Comparison of ENCODE assay signal across 16 cellular contexts in genomic region chr2:137925599-137925998, GRCh38. TPM values are rescaled to one million over a fixed set of nuclear protein-coding genes. Genes with fewer than 3 reads are reported as not detected.
DNase-seq lines count a peak whose midpoint lies in the region; ATAC-seq, FAIRE-seq and TF ChIP-seq lines count a peak whose summit lies in the region.
"Had no signal": no experiment of that assay in that cellular context is flagged by ENCODE, and none has a peak within 500 bp of the region (broad histone marks: within the 10 kb centered on the region; RNA-seq: fewer than 3 reads in every experiment).

No MANE protein-coding gene starts in this region.

- FAIRE-seq in astrocyte (lab: Jason Lieb, UNC) (no peak), HepG2 (lab: Jason Lieb, UNC) (no peak), GM12892 (lab: Jason Lieb, UNC) (no peak)
- FAIRE-seq: A204.1, D721Med, H1 had no signal

- TF ChIP-seq EP300 in HepG2 (IDR thresholded peaks at IDR 0.05; ENCODE audit: low read depth in 2 of 2, low read length in 2 of 2) (no peak), HepG2 (CRISPR knock-in tag; IDR thresholded peaks at IDR 0.05; ENCODE audit: borderline replicate concordance) (no peak)

- no peaks in the 10 kb centered on the region for H3K27me3 ChIP-seq in astrocyte (ENCODE audit: insufficient read depth, low read length)
- no peaks in the 10 kb centered on the region for H3K27me3 ChIP-seq in HepG2 (ENCODE audit: control insufficient read depth in 1 of 2, insufficient read depth in 2 of 2, low read length in 2 of 2)

- no TSS peak for BruUV-seq in HepG2 (replicated peaks; lab: Mats Ljungman, UMichigan)

- no peak for TF ChIP-seq POLR2A in HepG2 (IDR thresholded peaks at IDR 0.05; ENCODE audit: insufficient read depth in 1 of 2, low read depth in 2 of 2, low read length in 2 of 2)
- no peak for TF ChIP-seq POLR2A in GM12892 (IDR thresholded peaks at IDR 0.05; ENCODE audit: low read depth, low read length)

- H3K36me3 Mint-ChIP-seq in astrocyte (ENCODE audit: low read depth, unreplicated experiment) = no peaks in the 10 kb centered on the region
- H3K36me3 Mint-ChIP-seq in activated CD4-positive, alpha-beta T cell treated with anti-CD3 and anti-CD28 coated beads, Interleukin-2, amount 10 ng/mL, durations not matched to agents 7 days and 5 days (ENCODE audit: low read depth) = no peaks in the 10 kb centered on the region

- TF ChIP-seq CTCF in astrocyte (IDR thresholded peaks at IDR 0.05; ENCODE audit: insufficient read depth, low read depth, low read length) = no peak
- no peak for TF ChIP-seq CTCF in HepG2 (CRISPR knock-in tag; IDR thresholded peaks at IDR 0.05)

- no peak overlapping the region for H3K4me3 Mint-ChIP-seq in astrocyte (ENCODE audit: unreplicated experiment)
- H3K4me3 Mint-ChIP-seq in activated CD4-positive, alpha-beta T cell treated with anti-CD3 and anti-CD28 coated beads, Interleukin-2, amount 10 ng/mL, durations not matched to agents 7 days and 5 days = no peak overlapping the region
- H3K4me3 Mint-ChIP-seq: CD4-positive, alpha-beta T cell; H9 had no signal

- H3K9me3 ChIP-seq in astrocyte (ENCODE audit: insufficient read depth, low read depth, low read length) (no peaks in the 10 kb centered on the region), HepG2 (ENCODE audit: low read length) (no peaks in the 10 kb centered on the region)
- H3K9me3 ChIP-seq: Caco-2 had no signal

- in situ Hi-C loops in HepG2 (cut with HindIII; ENCODE audit: extremely low pct_ligation_motif_present, low pct_unique_long_range_greater_than_20kb) = no loop called here

- H4K20me1 ChIP-seq in astrocyte (ENCODE audit: insufficient read depth, low read length) (no peaks in the 10 kb centered on the region), HepG2 (ENCODE audit: insufficient read depth, low read length) (no peaks in the 10 kb centered on the region)

- intact Hi-C loops in HepG2 (cut with micrococcal nuclease; ENCODE audit: unreplicated experiment) = no loop called here

- peaks cover 30% of the 10 kb centered on the region for H3K4me1 Mint-ChIP-seq in astrocyte (ENCODE audit: low read depth, unreplicated experiment)
- no peaks in the 10 kb centered on the region for H3K4me1 Mint-ChIP-seq in activated CD4-positive, alpha-beta T cell treated with anti-CD3 and anti-CD28 coated beads, Interleukin-2, amount 10 ng/mL, durations not matched to agents 7 days and 5 days
- H3K4me1 Mint-ChIP-seq: H9 had no signal

- H3K36me3 ChIP-seq in astrocyte (ENCODE audit: insufficient read depth, low read length) = no peaks in the 10 kb centered on the region
- H3K36me3 ChIP-seq in HepG2 (replicated peaks in 1 of 2; ENCODE audit: control insufficient read depth in 1 of 2, insufficient read depth in 2 of 2, low read length in 2 of 2) = no peaks in the 10 kb centered on the region

- H2AFZ ChIP-seq in astrocyte (ENCODE audit: low read depth, low read length) = no peak overlapping the region
- no peak overlapping the region for H2AFZ ChIP-seq in HepG2 (ENCODE audit: low read length)

- WGBS in HepG2 (ENCODE audit: low lambda C conversion rate) = 46% methylated on average over 2 of the region's 2 CpGs

- DNase-seq in M059J (ENCODE audit: low read depth) (peak; percentile 38), astrocyte (ENCODE audit: low read depth) (peak; percentile 27), HepG2 (ENCODE audit: low spot score) (no peak), GM12892 (ENCODE audit: insufficient read length) (no peak), dermis blood vessel endothelial cell (no peak), mesenteric fat pad (ENCODE audit: low spot score) (no peak)
- DNase-seq in activated CD4-positive, alpha-beta T cell treated with anti-CD3 and anti-CD28 coated beads, Interleukin-2, amount 10 ng/mL, durations not matched to agents 7 days and 5 days = no peak
- DNase-seq: AML-193; Caco-2; CD4-positive, alpha-beta T cell; GDM1; H9 had no signal

- no peak overlapping the region for H3K27ac Mint-ChIP-seq in astrocyte (ENCODE audit: unreplicated experiment)
- H3K27ac Mint-ChIP-seq in activated CD4-positive, alpha-beta T cell treated with anti-CD3 and anti-CD28 coated beads, Interleukin-2, amount 10 ng/mL, durations not matched to agents 7 days and 5 days = no peak overlapping the region
- H3K27ac Mint-ChIP-seq: CD4-positive, alpha-beta T cell; H9 had no signal

- H3K27ac ChIP-seq in astrocyte (ENCODE audit: low read depth, low read length) (no peak overlapping the region), HepG2 (ENCODE audit: extremely low read length, insufficient read depth, low read length) (no peak overlapping the region)
- H3K27ac ChIP-seq: C4-2B had no signal

- CTCF ChIA-PET in HepG2 (lab: Yijun Ruan, JAX; ENCODE audit: low intra/inter-chr PET ratio, low total read pairs) = no interaction called here
- CTCF ChIA-PET in activated CD4-positive, alpha-beta T cell treated with anti-CD3 and anti-CD28 coated beads, Interleukin-2, amount 10 ng/mL, durations not matched to agents 7 days and 5 days (lab: Charles Lee) = no interaction called here

- no peak; the same call in 2 of the 3 replicates for ATAC-seq in HepG2

- H3K79me2 ChIP-seq in astrocyte (ENCODE audit: insufficient read depth, low read length) = no peaks in the 10 kb centered on the region
- no peaks in the 10 kb centered on the region for H3K79me2 ChIP-seq in HepG2 (ENCODE audit: insufficient read depth, low read length)

- H3K4me1 ChIP-seq in astrocyte (ENCODE audit: insufficient read depth, low read length) (peaks cover 15% of the 10 kb centered on the region), HepG2 (ENCODE audit: insufficient read depth, low read length) (peaks cover 75% of the 10 kb centered on the region)

- H3K4me2 ChIP-seq in astrocyte (ENCODE audit: low read length) (no peak overlapping the region), HepG2 (ENCODE audit: low read depth, low read length) (peak overlapping the region; percentile 25; the same call in 1 of the 2 replicates)

- no peak for TF ChIP-seq RAD21 in HepG2 (CRISPR knock-in tag; IDR thresholded peaks at IDR 0.05)

- POLR2A ChIA-PET in HepG2 (lab: Yijun Ruan, JAX) = interaction anchor here (1.1 to 3.3 kb wide), 3 partner anchors 17 to 39 kb away, joined by 4 to 12 read pairs (median 12); partner anchors contain the start of gene HNMT
- POLR2A ChIA-PET in activated CD4-positive, alpha-beta T cell treated with anti-CD3 and anti-CD28 coated beads, Interleukin-2, amount 10 ng/mL, durations not matched to agents 7 days and 5 days (lab: Charles Lee) = interaction anchor here (0.6 kb wide), 1 partner anchor 460 kb away, joined by 3 read pairs; no protein-coding TSS in a partner anchor

- H3K9ac ChIP-seq in astrocyte (ENCODE audit: low read length) (no peak overlapping the region), HepG2 (ENCODE audit: insufficient read depth, low read depth, low read length) (no peak overlapping the region)

- H3K9me3 Mint-ChIP-seq in astrocyte (ENCODE audit: unreplicated experiment) = no peaks in the 10 kb centered on the region
- H3K9me3 Mint-ChIP-seq in activated CD4-positive, alpha-beta T cell treated with anti-CD3 and anti-CD28 coated beads, Interleukin-2, amount 10 ng/mL, durations not matched to agents 7 days and 5 days = no peaks in the 10 kb centered on the region
- H3K9me3 Mint-ChIP-seq: CD4-positive, alpha-beta T cell; H9 had no signal

- no peaks in the 10 kb centered on the region for H3K27me3 Mint-ChIP-seq in astrocyte (ENCODE audit: low read depth, unreplicated experiment)
- peaks cover 4% of the 10 kb centered on the region for H3K27me3 Mint-ChIP-seq in activated CD4-positive, alpha-beta T cell treated with anti-CD3 and anti-CD28 coated beads, Interleukin-2, amount 10 ng/mL, durations not matched to agents 7 days and 5 days
- H3K27me3 Mint-ChIP-seq: CD4-positive, alpha-beta T cell had no signal

- H3K4me3 ChIP-seq in astrocyte (ENCODE audit: insufficient read depth, low read depth, low read length) (no peak overlapping the region), HepG2 (replicated peaks in 1 of 3; ENCODE audit: insufficient read depth in 1 of 3, low read depth in 2 of 3, low read length in 3 of 3) (no peak overlapping the region)

TF ChIP-seq in HepG2, 621 proteins besides CTCF, POLR2A, EP300 and RAD21 (continues in another document):
- TF ChIP-seq CAMTA2 (CRISPR knock-in tag; IDR thresholded peaks at IDR 0.05; ENCODE audit: borderline replicate concordance) = no peak

RNA-seq across cellular contexts. Expression of gene HNMT, which starts 38.7 kb away (rescaled TPM):
- total RNA-seq in M059J (2014; rRNA removed; shearing (Covaris generic)) = 9.7 and 9.8 TPM in 2 replicates
- total RNA-seq in astrocyte (15.3 and 17.3 TPM in 2 replicates), HepG2 (2016; rRNA removed; fragmentation: Illumina TruSeq; extraction: Trizol) (309 and 372 TPM in 2 replicates), dermis blood vessel endothelial cell (1.4 and 5.6 TPM in 2 replicates), mesenteric fat pad (91.4 TPM)
- total RNA-seq in HepG2 (2016; cell fraction: cytosol; rRNA removed; fragmentation: Illumina TruSeq; extraction: Trizol; ENCODE audit: low read depth) = 103 and 116 TPM in 2 replicates
- total RNA-seq in HepG2 (2016; cell fraction: insoluble cytoplasmic fraction; rRNA removed; fragmentation: Illumina TruSeq; extraction: Trizol) = 312 and 373 TPM in 2 replicates
- total RNA-seq in HepG2 (2016; cell fraction: membrane; rRNA removed; fragmentation: Illumina TruSeq; extraction: Trizol) = 157 and 177 TPM in 2 replicates
- total RNA-seq in HepG2 (2016; cell fraction: nucleus; rRNA removed; fragmentation: Illumina TruSeq; extraction: Trizol) = 234 and 240 TPM in 2 replicates
- polyA plus RNA-seq in HepG2 (2011; rRNA removed) = 259 and 279 TPM in 2 replicates
- 170 and 271 TPM in 2 replicates for polyA plus RNA-seq in HepG2 (2011; cell fraction: cytosol; rRNA removed)
- polyA plus RNA-seq in HepG2 (2011; cell fraction: nucleus; rRNA removed) = 129 and 171 TPM in 2 replicates
- polyA plus RNA-seq in HepG2 (2012) = 561 and 648 TPM in 2 replicates
- 80.3 and 85.6 TPM in 2 replicates for polyA plus RNA-seq in HepG2 (2016; cell fraction: cytosol; fragmentation: Illumina TruSeq; extraction: Trizol; ENCODE audit: low read depth)
- polyA plus RNA-seq in HepG2 (2016; cell fraction: insoluble cytoplasmic fraction; fragmentation: Illumina TruSeq; extraction: Trizol; ENCODE audit: low read depth) = 297 and 326 TPM in 2 replicates
- 111 and 113 TPM in 2 replicates for polyA plus RNA-seq in HepG2 (2016; cell fraction: membrane; fragmentation: Illumina TruSeq; extraction: Trizol; ENCODE audit: low read depth)
- polyA plus RNA-seq in HepG2 (2016; cell fraction: nucleus; fragmentation: Illumina TruSeq; extraction: Trizol; ENCODE audit: insufficient read depth, low read depth) = 221 and 224 TPM in 2 replicates
- 14.7 and 77.3 TPM in 2 replicates for polyA minus RNA-seq in HepG2 (2011; rRNA and poly(A)+ RNA removed; ENCODE audit: low replicate concordance)
- polyA minus RNA-seq in HepG2 (2011; cell fraction: cytosol; rRNA and poly(A)+ RNA removed) = 111 and 128 TPM in 2 replicates
- 529 and 697 TPM in 2 replicates for polyA minus RNA-seq in HepG2 (2011; cell fraction: nucleus; rRNA and poly(A)+ RNA removed)
- polyA plus RNA-seq in GM12892 (2012; ENCODE audit: missing spikeins) = not detected
- total RNA-seq in activated CD4-positive, alpha-beta T cell treated with anti-CD3 and anti-CD28 coated beads, Interleukin-2, amount 10 ng/mL, durations not matched to agents 7 days and 5 days = not detected

Comparison
In these comparisons a context has a peak if more than half of its experiments do, and no peak if none do; other contexts are left out.
1. DNase-seq: peak in M059J (single experiment) and astrocyte (single experiment); none in HepG2 (single experiment), GM12892 (single experiment), dermis blood vessel endothelial cell (single experiment), mesenteric fat pad (single experiment) and activated CD4-positive, alpha-beta T cell treated with anti-CD3 and anti-CD28 coated beads, Interleukin-2, amount 10 ng/mL, durations not matched to agents 7 days and 5 days (single experiment).